In genomic region chr1:243890576-243890975, GRCh38 we compare ENCODE assay signal across 2 cellular contexts.
TF ChIP-seq lines count a peak whose summit lies in the region.

No MANE protein-coding gene starts in this region.

TF ChIP-seq in GM23338, 12 proteins besides CTCF, POLR2A, EP300 and RAD21 (continued from another document):
- TF ChIP-seq ZNF331 (CRISPR knock-in tag; IDR thresholded peaks at IDR 0.05; ENCODE audit: low read depth) (no peak), NANOG (IDR thresholded peaks at IDR 0.05; ENCODE audit: borderline replicate concordance) (no peak), ZNF114 (CRISPR knock-in tag; IDR thresholded peaks at IDR 0.05) (no peak), JUNB (IDR thresholded peaks at IDR 0.05; ENCODE audit: unreplicated experiment) (no peak), REST (IDR thresholded peaks at IDR 0.05; ENCODE audit: unreplicated experiment) (no peak)
- TF ChIP-seq, protein P1, sequence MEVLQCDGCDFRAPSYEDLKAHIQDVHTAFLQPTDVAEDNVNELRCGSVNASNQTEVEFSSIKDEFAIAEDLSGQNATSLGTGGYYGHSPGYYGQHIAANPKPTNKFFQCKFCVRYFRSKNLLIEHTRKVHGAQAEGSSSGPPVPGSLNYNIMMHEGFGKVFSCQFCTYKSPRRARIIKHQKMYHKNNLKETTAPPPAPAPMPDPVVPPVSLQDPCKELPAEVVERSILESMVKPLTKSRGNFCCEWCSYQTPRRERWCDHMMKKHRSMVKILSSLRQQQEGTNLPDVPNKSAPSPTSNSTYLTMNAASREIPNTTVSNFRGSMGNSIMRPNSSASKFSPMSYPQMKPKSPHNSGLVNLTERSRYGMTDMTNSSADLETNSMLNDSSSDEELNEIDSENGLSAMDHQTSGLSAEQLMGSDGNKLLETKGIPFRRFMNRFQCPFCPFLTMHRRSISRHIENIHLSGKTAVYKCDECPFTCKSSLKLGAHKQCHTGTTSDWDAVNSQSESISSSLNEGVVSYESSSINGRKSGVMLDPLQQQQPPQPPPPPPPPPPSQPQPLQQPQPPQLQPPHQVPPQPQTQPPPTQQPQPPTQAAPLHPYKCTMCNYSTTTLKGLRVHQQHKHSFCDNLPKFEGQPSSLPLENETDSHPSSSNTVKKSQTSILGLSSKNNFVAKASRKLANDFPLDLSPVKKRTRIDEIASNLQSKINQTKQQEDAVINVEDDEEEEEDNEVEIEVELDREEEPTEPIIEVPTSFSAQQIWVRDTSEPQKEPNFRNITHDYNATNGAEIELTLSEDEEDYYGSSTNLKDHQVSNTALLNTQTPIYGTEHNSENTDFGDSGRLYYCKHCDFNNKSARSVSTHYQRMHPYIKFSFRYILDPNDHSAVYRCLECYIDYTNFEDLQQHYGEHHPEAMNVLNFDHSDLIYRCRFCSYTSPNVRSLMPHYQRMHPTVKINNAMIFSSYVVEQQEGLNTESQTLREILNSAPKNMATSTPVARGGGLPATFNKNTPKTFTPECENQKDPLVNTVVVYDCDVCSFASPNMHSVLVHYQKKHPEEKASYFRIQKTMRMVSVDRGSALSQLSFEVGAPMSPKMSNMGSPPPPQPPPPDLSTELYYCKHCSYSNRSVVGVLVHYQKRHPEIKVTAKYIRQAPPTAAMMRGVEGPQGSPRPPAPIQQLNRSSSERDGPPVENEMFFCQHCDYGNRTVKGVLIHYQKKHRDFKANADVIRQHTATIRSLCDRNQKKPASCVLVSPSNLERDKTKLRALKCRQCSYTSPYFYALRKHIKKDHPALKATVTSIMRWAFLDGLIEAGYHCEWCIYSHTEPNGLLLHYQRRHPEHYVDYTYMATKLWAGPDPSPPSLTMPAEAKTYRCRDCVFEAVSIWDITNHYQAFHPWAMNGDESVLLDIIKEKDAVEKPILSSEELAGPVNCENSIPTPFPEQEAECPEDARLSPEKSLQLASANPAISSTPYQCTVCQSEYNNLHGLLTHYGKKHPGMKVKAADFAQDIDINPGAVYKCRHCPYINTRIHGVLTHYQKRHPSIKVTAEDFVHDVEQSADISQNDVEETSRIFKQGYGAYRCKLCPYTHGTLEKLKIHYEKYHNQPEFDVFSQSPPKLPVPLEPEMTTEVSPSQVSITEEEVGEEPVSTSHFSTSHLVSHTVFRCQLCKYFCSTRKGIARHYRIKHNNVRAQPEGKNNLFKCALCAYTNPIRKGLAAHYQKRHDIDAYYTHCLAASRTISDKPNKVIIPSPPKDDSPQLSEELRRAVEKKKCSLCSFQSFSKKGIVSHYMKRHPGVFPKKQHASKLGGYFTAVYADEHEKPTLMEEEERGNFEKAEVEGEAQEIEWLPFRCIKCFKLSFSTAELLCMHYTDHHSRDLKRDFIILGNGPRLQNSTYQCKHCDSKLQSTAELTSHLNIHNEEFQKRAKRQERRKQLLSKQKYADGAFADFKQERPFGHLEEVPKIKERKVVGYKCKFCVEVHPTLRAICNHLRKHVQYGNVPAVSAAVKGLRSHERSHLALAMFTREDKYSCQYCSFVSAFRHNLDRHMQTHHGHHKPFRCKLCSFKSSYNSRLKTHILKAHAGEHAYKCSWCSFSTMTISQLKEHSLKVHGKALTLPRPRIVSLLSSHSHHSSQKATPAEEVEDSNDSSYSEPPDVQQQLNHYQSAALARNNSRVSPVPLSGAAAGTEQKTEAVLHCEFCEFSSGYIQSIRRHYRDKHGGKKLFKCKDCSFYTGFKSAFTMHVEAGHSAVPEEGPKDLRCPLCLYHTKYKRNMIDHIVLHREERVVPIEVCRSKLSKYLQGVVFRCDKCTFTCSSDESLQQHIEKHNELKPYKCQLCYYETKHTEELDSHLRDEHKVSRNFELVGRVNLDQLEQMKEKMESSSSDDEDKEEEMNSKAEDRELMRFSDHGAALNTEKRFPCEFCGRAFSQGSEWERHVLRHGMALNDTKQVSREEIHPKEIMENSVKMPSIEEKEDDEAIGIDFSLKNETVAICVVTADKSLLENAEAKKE (CRISPR knock-in tag; IDR thresholded peaks at IDR 0.05) = no peak

TF ChIP-seq in SK-N-SH, 30 proteins besides CTCF, POLR2A, EP300 and RAD21 (continued from another document):
- TF ChIP-seq GATA2 (CRISPR knock-in tag; IDR thresholded peaks at IDR 0.05) (no peak), FOXM1 (IDR thresholded peaks at IDR 0.05; ENCODE audit: low read depth) (no peak), SIN3A (IDR thresholded peaks at IDR 0.05; ENCODE audit: borderline replicate concordance, low read depth, low read length) (no peak), RXRA (IDR thresholded peaks at IDR 0.05; ENCODE audit: borderline replicate concordance, low read depth) (no peak), YY1 (IDR thresholded peaks at IDR 0.05; ENCODE audit: low read depth) (no peak), TCF12 (IDR thresholded peaks at IDR 0.05) (peak; percentile 92), USF1 (IDR thresholded peaks at IDR 0.05; ENCODE audit: borderline replicate concordance, low read depth) (no peak), ZBTB33 (IDR thresholded peaks at IDR 0.05; ENCODE audit: borderline replicate concordance, low read depth) (no peak), RFX5 (IDR thresholded peaks at IDR 0.05; ENCODE audit: low read length) (no peak), TAF1 (IDR thresholded peaks at IDR 0.05; ENCODE audit: borderline replicate concordance, low read depth, low read length) (no peak), MXI1 (IDR thresholded peaks at IDR 0.05; ENCODE audit: low read depth, low read length) (no peak), ELF1 (IDR thresholded peaks at IDR 0.05) (no peak), CHD2 (IDR thresholded peaks at IDR 0.05; ENCODE audit: low read length, partially characterized antibody) (no peak), NFIC (IDR thresholded peaks at IDR 0.05; ENCODE audit: borderline replicate concordance) (peak; percentile 31; the same call in 1 of the 2 replicates), FOSL2 (IDR thresholded peaks at IDR 0.05; ENCODE audit: borderline replicate concordance, low read depth) (peak; percentile 78; the same call in 1 of the 2 replicates), SMC3 (IDR thresholded peaks at IDR 0.05; ENCODE audit: low read depth, low read length) (no peak), RCOR1 (IDR thresholded peaks at IDR 0.05; ENCODE audit: low read length) (no peak), REST (IDR thresholded peaks at IDR 0.05; ENCODE audit: low read depth, low read length) (no peak), GABPA (IDR thresholded peaks at IDR 0.05; ENCODE audit: low read depth) (no peak), POLR2AphosphoS5 (IDR thresholded peaks at IDR 0.05; ENCODE audit: low read depth, low read length) (no peak)
- TF ChIP-seq, protein P2, sequence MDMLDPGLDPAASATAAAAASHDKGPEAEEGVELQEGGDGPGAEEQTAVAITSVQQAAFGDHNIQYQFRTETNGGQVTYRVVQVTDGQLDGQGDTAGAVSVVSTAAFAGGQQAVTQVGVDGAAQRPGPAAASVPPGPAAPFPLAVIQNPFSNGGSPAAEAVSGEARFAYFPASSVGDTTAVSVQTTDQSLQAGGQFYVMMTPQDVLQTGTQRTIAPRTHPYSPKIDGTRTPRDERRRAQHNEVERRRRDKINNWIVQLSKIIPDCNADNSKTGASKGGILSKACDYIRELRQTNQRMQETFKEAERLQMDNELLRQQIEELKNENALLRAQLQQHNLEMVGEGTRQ (IDR thresholded peaks at IDR 0.05; ENCODE audit: borderline replicate concordance, low read depth, low read length) = no peak
- TF ChIP-seq, protein P3, sequence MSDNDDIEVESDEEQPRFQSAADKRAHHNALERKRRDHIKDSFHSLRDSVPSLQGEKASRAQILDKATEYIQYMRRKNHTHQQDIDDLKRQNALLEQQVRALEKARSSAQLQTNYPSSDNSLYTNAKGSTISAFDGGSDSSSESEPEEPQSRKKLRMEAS (IDR thresholded peaks at IDR 0.05; ENCODE audit: low read depth) = no peak
- TF ChIP-seq, protein P4, sequence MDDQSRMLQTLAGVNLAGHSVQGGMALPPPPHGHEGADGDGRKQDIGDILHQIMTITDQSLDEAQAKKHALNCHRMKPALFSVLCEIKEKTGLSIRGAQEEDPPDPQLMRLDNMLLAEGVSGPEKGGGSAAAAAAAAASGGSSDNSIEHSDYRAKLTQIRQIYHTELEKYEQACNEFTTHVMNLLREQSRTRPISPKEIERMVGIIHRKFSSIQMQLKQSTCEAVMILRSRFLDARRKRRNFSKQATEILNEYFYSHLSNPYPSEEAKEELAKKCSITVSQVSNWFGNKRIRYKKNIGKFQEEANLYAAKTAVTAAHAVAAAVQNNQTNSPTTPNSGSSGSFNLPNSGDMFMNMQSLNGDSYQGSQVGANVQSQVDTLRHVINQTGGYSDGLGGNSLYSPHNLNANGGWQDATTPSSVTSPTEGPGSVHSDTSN (IDR thresholded peaks at IDR 0.05) = no peak
